ENCODE assay signal across 23 cellular contexts in the genomic region with DNA sequence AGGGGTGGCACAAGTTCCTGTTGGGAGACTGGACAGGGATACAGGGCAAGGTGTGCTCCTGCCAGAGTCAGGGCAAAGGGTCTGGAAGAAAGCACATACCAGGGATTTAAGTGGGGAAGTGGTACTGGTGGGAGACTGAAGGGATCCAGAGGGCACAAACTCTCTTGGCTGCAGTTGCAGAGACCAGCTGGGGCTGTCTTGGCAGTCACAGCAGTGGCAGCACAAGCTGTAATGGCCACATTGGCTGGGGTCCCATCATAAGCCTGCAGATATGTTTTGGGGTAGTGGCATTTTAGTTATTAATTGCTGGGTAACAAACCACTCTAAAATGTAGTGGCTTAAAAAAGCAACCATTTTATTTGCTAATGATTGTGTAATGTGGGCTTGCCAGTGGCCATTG.
DNase-seq lines count a peak whose midpoint lies in the region; ATAC-seq and TF ChIP-seq lines count a peak whose summit lies in the region.
"Had no signal": no experiment of that assay in that cellular context is flagged by ENCODE, and none has a peak within 500 bp of the region (broad histone marks: within the 10 kb centered on the region; RNA-seq: fewer than 3 reads in every experiment).

No MANE protein-coding gene starts in this region.

- H3K27ac Mint-ChIP-seq in brain (peak overlapping the region in 4 of 5 experiments; percentile 53 to 83 (median 66)), nephron progenitor cell (peak overlapping the region; percentile 25)
- H3K27ac Mint-ChIP-seq: CD8-positive, alpha-beta T cell; GM23338 had no signal

- H3K4me1 Mint-ChIP-seq in brain (peaks cover 51% of the 10 kb centered on the region), nephron progenitor cell (peaks cover 11% of the 10 kb centered on the region)

- H3K36me3 Mint-ChIP-seq in brain = no peaks in the 10 kb centered on the region
- H3K36me3 Mint-ChIP-seq in nephron progenitor cell (ENCODE audit: low read depth) = no peaks in the 10 kb centered on the region
- H3K36me3 Mint-ChIP-seq: CD8-positive, alpha-beta T cell had no signal

- H3K9me3 Mint-ChIP-seq in brain (peaks cover 0 to 8% (median 0%) of the 10 kb centered on the region in 5 experiments), nephron progenitor cell (no peaks in the 10 kb centered on the region)
- H3K9me3 Mint-ChIP-seq: CD8-positive, alpha-beta T cell; GM23338 had no signal

- no peak for ATAC-seq in GM18520 (IDR thresholded peaks at IDR 0.05; ENCODE audit: unreplicated experiment)
- ATAC-seq: CD8-positive, alpha-beta T cell; GM23338; HCT116 had no signal

- DNase-seq in G401 (ENCODE audit: low spot score) = peak; percentile 22
- peak; percentile 14 for DNase-seq in NCI-H1694 treated with DMSO at 0.1 percent for 48 hours (lab: John Stamatoyannopoulos, UW)
- DNase-seq in nephron progenitor cell = no peak
- no peak for DNase-seq in H7
- no peak for DNase-seq in NCI-H82 treated with DMSO at 0.1 percent for 48 hours (lab: John Stamatoyannopoulos, UW; ENCODE audit: unreplicated experiment)
- DNase-seq: Caco-2; CD8-positive, alpha-beta T cell; DMS79 treated with DMSO at 0.1 percent for 48 hours; KBM-7; NCI-H1417; NCI-H187; NCI-H2171 treated with DMSO at 0.1 percent for 48 hours; NCI-H345; NCI-H524 treated with DMSO at 0.1 percent for 48 hours; NCI-H82; OCI-M1; Peyer's patch; SHP77 treated with DMSO at 0.1 percent for 48 hours had no signal

- no peak overlapping the region for H3K4me3 ChIP-seq in H7 (ENCODE audit: insufficient read depth, low read depth, low read length)
- H3K4me3 ChIP-seq: BLaER1 treated with 17β-estradiol and CSF1 and Interleukin-3, amounts not matched to agents 10 nM and 100 nM; GM23338; Peyer's patch had no signal

- H3K27me3 Mint-ChIP-seq in brain (no peaks in the 10 kb centered on the region), nephron progenitor cell (ENCODE audit: low read depth, poor library complexity) (peaks cover 3% of the 10 kb centered on the region)

- TF ChIP-seq CTCF in brain (conservative IDR thresholded peaks at IDR 0.05) = no peak
- TF ChIP-seq CTCF in nephron progenitor cell (IDR thresholded peaks at IDR 0.05) = no peak

- H3K4me3 Mint-ChIP-seq in brain (peak overlapping the region in 1 of 5 experiments; percentile 25), nephron progenitor cell (no peak overlapping the region)
- H3K4me3 Mint-ChIP-seq: CD8-positive, alpha-beta T cell; GM23338 had no signal

- H3K36me3 ChIP-seq in H7 (replicated peaks; ENCODE audit: control insufficient read depth, insufficient read depth, low read length) = no peaks in the 10 kb centered on the region
- H3K36me3 ChIP-seq: BLaER1 treated with 17β-estradiol and CSF1 and Interleukin-3, amounts not matched to agents 10 nM and 100 nM; Peyer's patch had no signal

- no peaks in the 10 kb centered on the region for H3K27me3 ChIP-seq in H7 (ENCODE audit: control insufficient read depth, insufficient read depth, low read length)
- H3K27me3 ChIP-seq: BLaER1 treated with 17β-estradiol and CSF1 and Interleukin-3, amounts not matched to agents 10 nM and 100 nM; Peyer's patch had no signal

- in situ Hi-C loops in G401 (cut with HindIII; ENCODE audit: low sequenced_read_pairs) = no loop called here

Comparison
In these comparisons a context has a peak if more than half of its experiments do, and no peak if none do; other contexts are left out.
1. DNase-seq: peak in G401 (single experiment) and NCI-H1694 treated with DMSO at 0.1 percent for 48 hours (single experiment); none in nephron progenitor cell (single experiment), H7 (single experiment) and NCI-H82 treated with DMSO at 0.1 percent for 48 hours (single experiment).